Comparison of ENCODE assay signal across 17 cellular contexts in the genomic region with DNA sequence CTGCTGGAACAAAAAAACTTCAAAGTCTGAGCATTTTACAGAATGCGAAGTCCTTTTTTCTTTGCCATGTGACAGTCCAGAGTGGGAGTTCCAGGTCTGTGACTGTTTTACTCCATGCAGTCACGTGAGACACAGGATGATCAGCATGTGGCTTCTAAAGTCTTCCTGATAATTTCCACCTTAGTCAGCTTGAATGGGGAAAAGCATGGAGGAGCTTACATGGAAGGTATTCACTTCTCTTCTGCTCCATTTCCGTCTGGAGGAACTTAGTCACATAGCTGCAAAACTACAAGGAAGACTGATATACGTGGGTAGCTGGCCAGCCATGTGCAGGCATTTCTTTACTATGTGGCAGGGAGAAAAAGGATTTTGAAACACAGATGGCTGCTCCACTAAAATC. TPM values are rescaled to one million over a fixed set of nuclear protein-coding genes. Genes with fewer than 3 reads are reported as not detected.
A peak's percentile ranks its signal among the peaks of the same experiment; 100 is the strongest.
DNase-seq lines count a peak whose midpoint lies in the region; ATAC-seq and TF ChIP-seq lines count a peak whose summit lies in the region.
"Had no signal": no experiment of that assay in that cellular context is flagged by ENCODE, and none has a peak within 500 bp of the region (broad histone marks: within the 10 kb centered on the region; RNA-seq: fewer than 3 reads in every experiment).

No MANE protein-coding gene starts in this region.

- H3K4me3 Mint-ChIP-seq in osteocyte (ENCODE audit: unreplicated experiment) = no peak overlapping the region

- H3K4me1 ChIP-seq in ascending aorta = no peaks in the 10 kb centered on the region
- H3K4me1 ChIP-seq in aorta (ENCODE audit: control insufficient read depth in 1 of 2, insufficient read depth in 2 of 2, low read length in 2 of 2) = no peaks in the 10 kb centered on the region

- H3K4me1 Mint-ChIP-seq in osteocyte (ENCODE audit: unreplicated experiment) = peaks cover 9% of the 10 kb centered on the region

- intact Hi-C loops in ascending aorta (cut with DNase I) (no loop called here), aorta (cut with DNase I) (no loop called here)

- 45 to 61% methylated on average over 4 of the region's 4 CpGs for WGBS in aorta, 2 donors

- H3K36me3 Mint-ChIP-seq in osteocyte (ENCODE audit: unreplicated experiment) = no peaks in the 10 kb centered on the region

- no peak for TF ChIP-seq CTCF in AG09309 (IDR thresholded peaks at IDR 0.05; ENCODE audit: control insufficient read depth, insufficient read depth, low read depth, low read length, missing control alignments)
- no peak for TF ChIP-seq CTCF in brain microvascular endothelial cell (IDR thresholded peaks at IDR 0.05; ENCODE audit: low read depth, low read length, missing control alignments)
- no peak for TF ChIP-seq CTCF in osteocyte (IDR thresholded peaks at IDR 0.05)
- no peak for TF ChIP-seq CTCF in ascending aorta (IDR thresholded peaks at IDR 0.05)

- no peak overlapping the region for H3K27ac Mint-ChIP-seq in osteocyte (ENCODE audit: unreplicated experiment)

- no peaks in the 10 kb centered on the region for H3K9me3 Mint-ChIP-seq in osteocyte (ENCODE audit: unreplicated experiment)

- H3K4me3 ChIP-seq in AG09309 (ENCODE audit: control insufficient read depth, low read depth, low read length) (no peak overlapping the region), brain microvascular endothelial cell (ENCODE audit: low read depth, low read length) (no peak overlapping the region), ascending aorta (no peak overlapping the region), aorta (ENCODE audit: low read length in 2 of 2) (no peak overlapping the region)
- H3K4me3 ChIP-seq: PC-9 had no signal

- no peaks in the 10 kb centered on the region for H3K9me3 ChIP-seq in ascending aorta
- peaks cover 3% of the 10 kb centered on the region for H3K9me3 ChIP-seq in aorta (ENCODE audit: control insufficient read depth, low read length)

- H3K27me3 Mint-ChIP-seq in osteocyte (ENCODE audit: unreplicated experiment) = no peaks in the 10 kb centered on the region

- H3K36me3 ChIP-seq in brain microvascular endothelial cell (replicated peaks) (no peaks in the 10 kb centered on the region), ascending aorta (no peaks in the 10 kb centered on the region), aorta (ENCODE audit: control insufficient read depth in 1 of 2, insufficient read depth in 2 of 2, low read length in 1 of 2) (no peaks in the 10 kb centered on the region)

- DNase-seq in AG09309 (ENCODE audit: low read depth) (peak; percentile 4), M059J (ENCODE audit: low read depth) (peak; percentile 49), brain microvascular endothelial cell (peak; percentile 2), non-pigmented ciliary epithelial cell (ENCODE audit: low read depth) (peak; percentile 34), osteocyte (ENCODE audit: extremely low spot score, unreplicated experiment) (no peak), ascending aorta (ENCODE audit: low spot score in 2 of 2) (no peak), aorta (no peak)
- DNase-seq in activated naive CD4-positive, alpha-beta T cell (lab: John Stamatoyannopoulos, UW) = no peak
- DNase-seq: 8988T, DMS 273 treated with DMSO at 0.1 percent for 48 hours, H7, KBM-7, NCI-H1436, NCI-H2029 treated with DMSO at 0.1 percent for 48 hours, PC-9 had no signal

- H3K27me3 ChIP-seq in brain microvascular endothelial cell (replicated peaks) (no peaks in the 10 kb centered on the region), ascending aorta (no peaks in the 10 kb centered on the region), aorta (ENCODE audit: control insufficient read depth in 1 of 2, insufficient read depth in 2 of 2, low read length in 1 of 2) (no peaks in the 10 kb centered on the region)

- no peak overlapping the region for H3K27ac ChIP-seq in brain microvascular endothelial cell
- no peak overlapping the region for H3K27ac ChIP-seq in ascending aorta
- H3K27ac ChIP-seq in aorta (ENCODE audit: low read depth in 1 of 2, low read length in 2 of 2) = no peak overlapping the region
- H3K27ac ChIP-seq: C4-2B, PC-9 had no signal

- no peak for ATAC-seq in aorta (ENCODE audit: low FRiP score)

- in situ Hi-C loops in brain microvascular endothelial cell (cut with HindIII; ENCODE audit: low pct_ligation_motif_present, low sequenced_read_pairs) = no loop called here

RNA-seq across cellular contexts. Expression of a gene that starts 1.8 kb away (rescaled TPM):
- 0.10 TPM in 1 of 2 replicates, not detected in the other for total RNA-seq in M059J (2014; rRNA removed; shearing (Covaris generic))
- total RNA-seq in osteocyte (not detected in 2 replicates), ascending aorta (not detected), aorta (not detected)
- not detected for polyA plus RNA-seq in aorta
- total RNA-seq: Daoy, H7, PC-9 had no signal

Comparison
In these comparisons a context has a peak if more than half of its experiments do, and no peak if none do; other contexts are left out.
1. DNase-seq: peak in AG09309 (single experiment), M059J (single experiment), brain microvascular endothelial cell (single experiment) and non-pigmented ciliary epithelial cell (single experiment); none in osteocyte (single experiment), activated naive CD4-positive, alpha-beta T cell (0 of 4), ascending aorta (0 of 2) and aorta (0 of 2).